Comparison of ENCODE assay signal across 27 cellular contexts in the genomic region with DNA sequence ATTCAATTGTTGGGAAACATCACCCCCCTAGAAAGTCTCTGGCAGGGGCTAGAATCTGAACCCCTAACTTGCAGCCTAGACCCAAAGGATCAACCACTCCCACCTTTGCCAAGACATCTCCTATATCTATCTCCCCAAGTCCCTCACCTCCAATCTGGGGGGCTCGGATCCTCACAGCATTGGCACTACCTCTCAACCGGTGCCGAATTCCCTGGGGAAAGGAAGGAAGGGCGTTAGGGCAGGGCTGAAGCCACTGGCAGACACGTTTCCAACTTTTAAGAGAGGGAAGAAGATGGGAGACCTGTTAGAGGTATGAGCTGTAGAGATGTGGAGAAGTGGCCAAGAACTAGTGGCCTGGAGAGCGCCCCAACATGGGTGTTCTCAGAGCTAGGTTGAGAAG. TPM values are rescaled to one million over a fixed set of nuclear protein-coding genes. Genes with fewer than 3 reads are reported as not detected.
DNase-seq lines count a peak whose midpoint lies in the region; ATAC-seq, FAIRE-seq and TF ChIP-seq lines count a peak whose summit lies in the region.
"Had no signal": no experiment of that assay in that cellular context is flagged by ENCODE, and none has a peak within 500 bp of the region (broad histone marks: within the 10 kb centered on the region; RNA-seq: fewer than 3 reads in every experiment).

No MANE protein-coding gene starts in this region.

- no peak for ATAC-seq in activated T-cell treated with anti-CD3 and anti-CD28 coated beads, Interleukin-2, amount 50 U/mL, for 4 hours
- no peak for ATAC-seq in T-helper 17 cell
- ATAC-seq in stimulated activated effector memory CD8-positive, alpha-beta T cell treated with anti-CD3 and anti-CD28 coated beads, Interleukin-12 subunit alpha, Interleukin-12 subunit beta, amount 100 ng/mL, for 72 hours, result no peak
- ATAC-seq in HG03159 (IDR thresholded peaks at IDR 0.05; ENCODE audit: unreplicated experiment), result no peak
- ATAC-seq: effector memory CD8-positive, alpha-beta T cell; esophagus mucosa; foreskin keratinocyte; heart right ventricle; K562; left colon; pancreas; stimulated activated memory B cell treated with anti-CD40 and anti-IgM and Interleukin-4, amounts not matched to agents 10 μg/mL and 1 μg/mL and 100 μg/mL, for 72 hours had no signal

- no peak overlapping the region for H3K9ac ChIP-seq in kidney (ENCODE audit: low read length in 2 of 2)

- H3K36me3 Mint-ChIP-seq in activated T-cell treated with anti-CD3 and anti-CD28 coated beads, Interleukin-2, amount 50 U/mL, for 4 hours (ENCODE audit: insufficient read depth), result peaks cover 1% of the 10 kb centered on the region
- H3K36me3 Mint-ChIP-seq in T-helper 17 cell (ENCODE audit: low read depth), result no peaks in the 10 kb centered on the region
- H3K36me3 Mint-ChIP-seq in stimulated activated effector memory CD8-positive, alpha-beta T cell treated with anti-CD3 and anti-CD28 coated beads, Interleukin-12 subunit alpha, Interleukin-12 subunit beta, amount 100 ng/mL, for 72 hours, result peaks cover 51% of the 10 kb centered on the region
- H3K36me3 Mint-ChIP-seq: stimulated activated memory B cell treated with anti-CD40 and anti-IgM and Interleukin-4, amounts not matched to agents 10 μg/mL and 1 μg/mL and 100 μg/mL, for 72 hours had no signal

- peaks cover 0 to 9% of the 10 kb centered on the region in 2 donors for H3K36me3 ChIP-seq in kidney (ENCODE audit: control insufficient read depth in 1 of 2, insufficient read depth in 2 of 2, low read length in 2 of 2)
- H3K36me3 ChIP-seq: pancreas, right atrium auricular region had no signal

- intact Hi-C loops in kidney (cut with DNase I), result no loop called here

- no peak for FAIRE-seq in kidney (lab: Jason Lieb, UNC)
- FAIRE-seq: K562, pancreas had no signal

- no peaks in the 10 kb centered on the region for H3K9me3 ChIP-seq in T-helper 17 cell (ENCODE audit: control insufficient read depth, low read length, poor library complexity, severe bottlenecking)
- H3K9me3 ChIP-seq in kidney (ENCODE audit: control insufficient read depth in 1 of 2, low read length in 2 of 2), result no peaks in the 10 kb centered on the region
- H3K9me3 ChIP-seq: MG63, pancreas, right atrium auricular region had no signal

- H3K4me3 Mint-ChIP-seq in activated T-cell treated with anti-CD3 and anti-CD28 coated beads, Interleukin-2, amount 50 U/mL, for 4 hours, result no peak overlapping the region
- H3K4me3 Mint-ChIP-seq in T-helper 17 cell, result peak overlapping the region; percentile 75
- peak overlapping the region; percentile 11 for H3K4me3 Mint-ChIP-seq in stimulated activated effector memory CD8-positive, alpha-beta T cell treated with anti-CD3 and anti-CD28 coated beads, Interleukin-12 subunit alpha, Interleukin-12 subunit beta, amount 100 ng/mL, for 72 hours
- H3K4me3 Mint-ChIP-seq: stimulated activated memory B cell treated with anti-CD40 and anti-IgM and Interleukin-4, amounts not matched to agents 10 μg/mL and 1 μg/mL and 100 μg/mL, for 72 hours had no signal

- peaks cover 30% of the 10 kb centered on the region for H3K4me1 Mint-ChIP-seq in activated T-cell treated with anti-CD3 and anti-CD28 coated beads, Interleukin-2, amount 50 U/mL, for 4 hours (ENCODE audit: low read depth)
- H3K4me1 Mint-ChIP-seq in T-helper 17 cell, result peaks cover 24% of the 10 kb centered on the region
- H3K4me1 Mint-ChIP-seq in stimulated activated effector memory CD8-positive, alpha-beta T cell treated with anti-CD3 and anti-CD28 coated beads, Interleukin-12 subunit alpha, Interleukin-12 subunit beta, amount 100 ng/mL, for 72 hours, result peaks cover 24% of the 10 kb centered on the region

- peak; percentile 4 to 15 for DNase-seq in activated T-cell treated with anti-CD3 and anti-CD28 coated beads, Interleukin-2, amount 50 U/mL, for 48 hours
- DNase-seq in activated T-cell treated with anti-CD3 and anti-CD28 coated beads, Interleukin-2, amount 50 U/mL, for 4 hours, result no peak
- DNase-seq in T-helper 17 cell, result no peak
- DNase-seq in kidney, result peak; percentile 40
- no peak for DNase-seq in stimulated activated effector memory CD8-positive, alpha-beta T cell treated with anti-CD3 and anti-CD28 coated beads, Interleukin-12 subunit alpha, Interleukin-12 subunit beta, amount 100 ng/mL, for 72 hours (ENCODE audit: low spot score in 2 of 2)
- no peak for DNase-seq in AML-193 (lab: John Stamatoyannopoulos, UW)
- no peak for DNase-seq in AG08395 (ENCODE audit: low spot score)
- DNase-seq: CD8-positive, alpha-beta memory T cell; effector memory CD8-positive, alpha-beta T cell; foreskin keratinocyte; heart right ventricle; left colon; MG63; NCI-H1436; NCI-H2107; NCI-H446 treated with DMSO at 0.1 percent for 48 hours; stimulated activated CD4-positive, alpha-beta T cell treated with anti-CD3 and anti-CD28 coated beads, Interleukin-2, amount 100 ng/mL, for 48 hours; T-helper 2 cell had no signal

- H3K27ac Mint-ChIP-seq in T-helper 17 cell, result no peak overlapping the region
- H3K27ac Mint-ChIP-seq in stimulated activated effector memory CD8-positive, alpha-beta T cell treated with anti-CD3 and anti-CD28 coated beads, Interleukin-12 subunit alpha, Interleukin-12 subunit beta, amount 100 ng/mL, for 72 hours, result peak overlapping the region; percentile 60
- H3K27ac Mint-ChIP-seq: stimulated activated memory B cell treated with anti-CD40 and anti-IgM and Interleukin-4, amounts not matched to agents 10 μg/mL and 1 μg/mL and 100 μg/mL, for 72 hours had no signal

- H3K4me1 ChIP-seq in kidney (ENCODE audit: control insufficient read depth in 1 of 2, insufficient read depth in 1 of 2, low read depth in 1 of 2, low read length in 2 of 2), result peaks cover 4 to 11% of the 10 kb centered on the region in 2 donors
- H3K4me1 ChIP-seq: foreskin keratinocyte had no signal

- no peaks in the 10 kb centered on the region for H3K27me3 Mint-ChIP-seq in activated T-cell treated with anti-CD3 and anti-CD28 coated beads, Interleukin-2, amount 50 U/mL, for 4 hours (ENCODE audit: low read depth)
- no peaks in the 10 kb centered on the region for H3K27me3 Mint-ChIP-seq in T-helper 17 cell
- H3K27me3 Mint-ChIP-seq: effector memory CD8-positive, alpha-beta T cell; stimulated activated memory B cell treated with anti-CD40 and anti-IgM and Interleukin-4, amounts not matched to agents 10 μg/mL and 1 μg/mL and 100 μg/mL, for 72 hours had no signal

- no peak overlapping the region for H3K4me3 ChIP-seq in kidney (ENCODE audit: low read length in 2 of 2)
- H3K4me3 ChIP-seq: coronary artery, heart right ventricle, K562, MG63, pancreas, right atrium auricular region had no signal

- TF ChIP-seq CTCF in kidney (IDR thresholded peaks at IDR 0.05; ENCODE audit: borderline replicate concordance, extremely low read depth, insufficient read depth), result no peak

- H3K9me3 Mint-ChIP-seq in activated T-cell treated with anti-CD3 and anti-CD28 coated beads, Interleukin-2, amount 50 U/mL, for 4 hours, result no peaks in the 10 kb centered on the region
- no peaks in the 10 kb centered on the region for H3K9me3 Mint-ChIP-seq in stimulated activated effector memory CD8-positive, alpha-beta T cell treated with anti-CD3 and anti-CD28 coated beads, Interleukin-12 subunit alpha, Interleukin-12 subunit beta, amount 100 ng/mL, for 72 hours
- H3K9me3 Mint-ChIP-seq: CD8-positive, alpha-beta memory T cell; effector memory CD8-positive, alpha-beta T cell; stimulated activated memory B cell treated with anti-CD40 and anti-IgM and Interleukin-4, amounts not matched to agents 10 μg/mL and 1 μg/mL and 100 μg/mL, for 72 hours had no signal

- no peak overlapping the region for H3K27ac ChIP-seq in kidney (ENCODE audit: low read depth in 2 of 2, low read length in 2 of 2)
- H3K27ac ChIP-seq: coronary artery, foreskin keratinocyte, heart right ventricle, pancreas, right atrium auricular region, RWPE1 had no signal

RNA-seq across cellular contexts. Expression of a gene that starts 2.7 kb away (rescaled TPM):
- total RNA-seq in activated T-cell treated with anti-CD3 and anti-CD28 coated beads, Interleukin-2, amount 50 U/mL, for 4 hours, result 100 to 1,000 TPM in 2 of 3 donors, 10 to 100 TPM in 1; 92.7 to 107 (median 102) TPM
- total RNA-seq in T-helper 17 cell (10 to 100 TPM; 33.6 to 41.9 TPM), kidney (44.8 TPM)
- polyA plus RNA-seq in kidney (ENCODE audit: insufficient read depth, low read depth, low replicate concordance), result 109 TPM

RNA-seq across cellular contexts. Expression of a gene that starts 2.8 kb away (rescaled TPM):
- total RNA-seq in activated T-cell treated with anti-CD3 and anti-CD28 coated beads, Interleukin-2, amount 50 U/mL, for 4 hours, result 100 to 1,000 TPM; 130 to 147 (median 139) TPM
- total RNA-seq in T-helper 17 cell (10 to 100 TPM; 66.7 to 68.8 TPM), kidney (61.3 TPM)
- 93.4 TPM for polyA plus RNA-seq in kidney (ENCODE audit: insufficient read depth, low read depth, low replicate concordance)

RNA-seq across cellular contexts. Expression of a gene that starts 16.6 kb away (rescaled TPM):
- total RNA-seq in activated T-cell treated with anti-CD3 and anti-CD28 coated beads, Interleukin-2, amount 50 U/mL, for 4 hours, result 10 to 100 TPM; 23.1 to 31.5 (median 30.6) TPM
- 10 to 100 TPM; 34.8 to 50.7 TPM for total RNA-seq in T-helper 17 cell
- 34.2 TPM for total RNA-seq in kidney
- polyA plus RNA-seq in kidney (ENCODE audit: insufficient read depth, low read depth, low replicate concordance), result 29.3 TPM

RNA-seq across cellular contexts. Expression of a gene that starts 23.9 kb away (rescaled TPM):
- 100 to 1,000 TPM; 197 to 279 (median 270) TPM for total RNA-seq in activated T-cell treated with anti-CD3 and anti-CD28 coated beads, Interleukin-2, amount 50 U/mL, for 4 hours
- total RNA-seq in T-helper 17 cell (100 to 1,000 TPM; 301 to 481 TPM), kidney (29.6 TPM)
- polyA plus RNA-seq in kidney (ENCODE audit: insufficient read depth, low read depth, low replicate concordance), result 8.7 TPM

RNA-seq across cellular contexts. Expression of a gene that starts 59.5 kb away (rescaled TPM):
- total RNA-seq in activated T-cell treated with anti-CD3 and anti-CD28 coated beads, Interleukin-2, amount 50 U/mL, for 4 hours, result 1 to 10 TPM; 2.8 to 3.4 (median 2.9) TPM
- total RNA-seq in T-helper 17 cell (10 to 100 TPM in 1 of 2 donors, 1 to 10 TPM in 1; 9.6 to 14.2 TPM), kidney (131 TPM)
- polyA plus RNA-seq in kidney (ENCODE audit: insufficient read depth, low read depth, low replicate concordance), result 331 TPM
- total RNA-seq: HT1080 had no signal

Comparison
In these comparisons a context has a peak if more than half of its experiments do, and no peak if none do; other contexts are left out.
1. DNase-seq: peak in activated T-cell treated with anti-CD3 and anti-CD28 coated beads, Interleukin-2, amount 50 U/mL, for 48 hours (2 of 2) and kidney (single experiment); none in activated T-cell treated with anti-CD3 and anti-CD28 coated beads, Interleukin-2, amount 50 U/mL, for 4 hours (single experiment), T-helper 17 cell (0 of 3), stimulated activated effector memory CD8-positive, alpha-beta T cell treated with anti-CD3 and anti-CD28 coated beads, Interleukin-12 subunit alpha, Interleukin-12 subunit beta, amount 100 ng/mL, for 72 hours (0 of 2), AML-193 (0 of 2) and AG08395 (single experiment).